In genomic region chr19:45881909-45882528, GRCh38 we compare ENCODE assay signal across 1 cellular context.
TF ChIP-seq lines count a peak whose summit lies in the region.

No MANE protein-coding gene starts in this region.

TF ChIP-seq in HepG2, 621 proteins besides CTCF, POLR2A, EP300 and RAD21 (continued from another document and continues in another):
- TF ChIP-seq AKNA (CRISPR knock-in tag; IDR thresholded peaks at IDR 0.05; ENCODE audit: borderline replicate concordance) (no peak), ZNF879 (CRISPR knock-in tag; IDR thresholded peaks at IDR 0.05) (no peak), GATA4 (IDR thresholded peaks at IDR 0.05; ENCODE audit: borderline replicate concordance, low read depth) (peak; percentile 85; the same call in 1 of the 2 replicates), ERF (CRISPR knock-in tag; IDR thresholded peaks at IDR 0.05) (peak; percentile 63; the same call in 1 of the 2 replicates), FOXK2 (IDR thresholded peaks at IDR 0.05) (no peak), ZNF354B (CRISPR knock-in tag; IDR thresholded peaks at IDR 0.05) (no peak), TARDBP (CRISPR knock-in tag; IDR thresholded peaks at IDR 0.05) (peak; percentile 86), ZNF776 (CRISPR knock-in tag; IDR thresholded peaks at IDR 0.05) (no peak), DMTF1 (CRISPR knock-in tag; IDR thresholded peaks at IDR 0.05) (no peak), ZNF33A (CRISPR knock-in tag; IDR thresholded peaks at IDR 0.05; ENCODE audit: borderline replicate concordance) (no peak), ZNF567 (CRISPR knock-in tag; IDR thresholded peaks at IDR 0.05; ENCODE audit: borderline replicate concordance) (no peak; the same call in 1 of the 2 replicates), ZNF83 (CRISPR knock-in tag; IDR thresholded peaks at IDR 0.05; ENCODE audit: borderline replicate concordance) (no peak), HBP1 (CRISPR knock-in tag; IDR thresholded peaks at IDR 0.05; ENCODE audit: low read depth) (0 out of 2 replicates have a peak, but pooled peaks have one; percentile 57), ZNF878 (CRISPR knock-in tag; IDR thresholded peaks at IDR 0.05) (no peak), ZNF24 (IDR thresholded peaks at IDR 0.05) (no peak), TGIF2 (CRISPR knock-in tag; IDR thresholded peaks at IDR 0.05) (no peak; the same call in 1 of the 2 replicates), KDM5A (IDR thresholded peaks at IDR 0.05; ENCODE audit: borderline replicate concordance, low read length) (no peak), SKIL (CRISPR knock-in tag; IDR thresholded peaks at IDR 0.05; ENCODE audit: borderline replicate concordance) (peak; percentile 74; the same call in 1 of the 2 replicates), NCOA1 (CRISPR knock-in tag; IDR thresholded peaks at IDR 0.05) (no peak), POGK (CRISPR knock-in tag; conservative IDR thresholded peaks at IDR 0.05) (no peak), NFKB2 (CRISPR knock-in tag; IDR thresholded peaks at IDR 0.05; ENCODE audit: borderline replicate concordance) (0 out of 2 replicates have a peak, but pooled peaks have one; percentile 38), KAT2B (IDR thresholded peaks at IDR 0.05; ENCODE audit: borderline replicate concordance, low read depth, low read length) (no peak), PHF20 (CRISPR knock-in tag; IDR thresholded peaks at IDR 0.05) (no peak), NR2F6 (IDR thresholded peaks at IDR 0.05) (peak; percentile 88), NR2F6 (CRISPR knock-in tag; IDR thresholded peaks at IDR 0.05) (peak; percentile 86), ZNF282 (IDR thresholded peaks at IDR 0.05; ENCODE audit: partially characterized antibody) (no peak), DNMT1 (CRISPR knock-in tag; IDR thresholded peaks at IDR 0.05) (no peak), HNRNPH1 (optimal IDR thresholded peaks at IDR 0.05; ENCODE audit: low read depth, low read length) (no peak), PAXIP1 (CRISPR knock-in tag; conservative IDR thresholded peaks at IDR 0.05) (peak; percentile 93), SNAI1 (CRISPR knock-in tag; IDR thresholded peaks at IDR 0.05; ENCODE audit: borderline replicate concordance) (no peak), ZNF101 (CRISPR knock-in tag; IDR thresholded peaks at IDR 0.05; ENCODE audit: borderline replicate concordance, low read depth) (no peak; the same call in 1 of the 2 replicates), IRF2 (CRISPR knock-in tag; IDR thresholded peaks at IDR 0.05) (peak; percentile 52; the same call in 1 of the 2 replicates), ARHGAP35 (CRISPR knock-in tag; IDR thresholded peaks at IDR 0.05; ENCODE audit: borderline replicate concordance) (no peak), SRF (IDR thresholded peaks at IDR 0.05; ENCODE audit: low read depth, low read length) (no peak), ZNF362 (CRISPR knock-in tag; IDR thresholded peaks at IDR 0.05; ENCODE audit: borderline replicate concordance) (no peak; the same call in 1 of the 2 replicates), NR1H2 (CRISPR knock-in tag; IDR thresholded peaks at IDR 0.05; ENCODE audit: borderline replicate concordance, low read depth) (no peak)
- TF ChIP-seq, protein P1, sequence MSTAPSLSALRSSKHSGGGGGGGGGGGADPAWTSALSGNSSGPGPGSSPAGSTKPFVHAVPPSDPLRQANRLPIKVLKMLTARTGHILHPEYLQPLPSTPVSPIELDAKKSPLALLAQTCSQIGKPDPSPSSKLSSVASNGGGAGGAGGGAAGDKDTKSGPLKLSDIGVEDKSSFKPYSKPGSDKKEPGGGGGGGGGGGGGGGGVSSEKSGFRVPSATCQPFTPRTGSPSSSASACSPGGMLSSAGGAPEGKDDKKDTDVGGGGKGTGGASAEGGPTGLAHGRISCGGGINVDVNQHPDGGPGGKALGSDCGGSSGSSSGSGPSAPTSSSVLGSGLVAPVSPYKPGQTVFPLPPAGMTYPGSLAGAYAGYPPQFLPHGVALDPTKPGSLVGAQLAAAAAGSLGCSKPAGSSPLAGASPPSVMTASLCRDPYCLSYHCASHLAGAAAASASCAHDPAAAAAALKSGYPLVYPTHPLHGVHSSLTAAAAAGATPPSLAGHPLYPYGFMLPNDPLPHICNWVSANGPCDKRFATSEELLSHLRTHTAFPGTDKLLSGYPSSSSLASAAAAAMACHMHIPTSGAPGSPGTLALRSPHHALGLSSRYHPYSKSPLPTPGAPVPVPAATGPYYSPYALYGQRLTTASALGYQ (CRISPR knock-in tag; IDR thresholded peaks at IDR 0.05): peak; percentile 86; the same call in 1 of the 2 replicates
- TF ChIP-seq, protein P2, sequence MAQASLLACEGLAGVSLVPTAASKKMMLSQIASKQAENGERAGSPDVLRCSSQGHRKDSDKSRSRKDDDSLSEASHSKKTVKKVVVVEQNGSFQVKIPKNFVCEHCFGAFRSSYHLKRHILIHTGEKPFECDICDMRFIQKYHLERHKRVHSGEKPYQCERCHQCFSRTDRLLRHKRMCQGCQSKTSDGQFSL (CRISPR knock-in tag; IDR thresholded peaks at IDR 0.05): peak; percentile 79; the same call in 1 of the 2 replicates
- TF ChIP-seq, protein P3, sequence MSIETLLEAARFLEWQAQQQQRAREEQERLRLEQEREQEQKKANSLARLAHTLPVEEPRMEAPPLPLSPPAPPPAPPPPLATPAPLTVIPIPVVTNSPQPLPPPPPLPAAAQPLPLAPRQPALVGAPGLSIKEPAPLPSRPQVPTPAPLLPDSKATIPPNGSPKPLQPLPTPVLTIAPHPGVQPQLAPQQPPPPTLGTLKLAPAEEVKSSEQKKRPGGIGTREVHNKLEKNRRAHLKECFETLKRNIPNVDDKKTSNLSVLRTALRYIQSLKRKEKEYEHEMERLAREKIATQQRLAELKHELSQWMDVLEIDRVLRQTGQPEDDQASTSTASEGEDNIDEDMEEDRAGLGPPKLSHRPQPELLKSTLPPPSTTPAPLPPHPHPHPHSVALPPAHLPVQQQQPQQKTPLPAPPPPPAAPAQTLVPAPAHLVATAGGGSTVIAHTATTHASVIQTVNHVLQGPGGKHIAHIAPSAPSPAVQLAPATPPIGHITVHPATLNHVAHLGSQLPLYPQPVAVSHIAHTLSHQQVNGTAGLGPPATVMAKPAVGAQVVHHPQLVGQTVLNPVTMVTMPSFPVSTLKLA (IDR thresholded peaks at IDR 0.05): no peak
